In genomic region chr4:128517096-128517738, GRCh38 we compare ENCODE assay signal across 9 cellular contexts.
DNase-seq lines count a peak whose midpoint lies in the region; ATAC-seq and TF ChIP-seq lines count a peak whose summit lies in the region.
"Had no signal": no experiment of that assay in that cellular context is flagged by ENCODE, and none has a peak within 500 bp of the region (broad histone marks: within the 10 kb centered on the region; RNA-seq: fewer than 3 reads in every experiment).

No MANE protein-coding gene starts in this region.

- 62 to 76% (median 71%) methylated on average over 4 of the region's 4 CpGs for WGBS in stomach, 5 donors

- peaks cover 10 to 22% (median 16%) of the 10 kb centered on the region in 4 donors for H3K4me1 ChIP-seq in stomach

- H3K36me3 ChIP-seq in stomach = no peaks in the 10 kb centered on the region

- no peaks in the 10 kb centered on the region for H3K9me3 ChIP-seq in stomach

- no peak for TF ChIP-seq POLR2A in erythroblast (IDR thresholded peaks at IDR 0.05; ENCODE audit: low read length)
- no peak for TF ChIP-seq POLR2A in stomach (IDR thresholded peaks at IDR 0.05)

- intact Hi-C loops in stomach (cut with DNase I; ENCODE audit: low total_unique reads) = no loop called here

- peak; percentile 95 for DNase-seq in OCI-M1 (lab: John Stamatoyannopoulos, UW)
- DNase-seq in erythroblast (lab: John Stamatoyannopoulos, UW) = peak; percentile 89 to 91
- no peak for DNase-seq in stomach
- DNase-seq in stimulated activated CD4-positive, alpha-beta T cell treated with anti-CD3 and anti-CD28 coated beads, Interleukin-4, amount 100 ng/mL, for 1 hour = no peak
- DNase-seq in RPMI8226 = no peak
- DNase-seq: activated B cell treated with CpG ODN at 0.5 μM for 24 hours had no signal

- H3K4me3 ChIP-seq in stomach = no peak overlapping the region

- no peak for TF ChIP-seq EP300 in stomach (IDR thresholded peaks at IDR 0.05)

- H3K27ac ChIP-seq in stomach = peak overlapping the region in 4 of 5 donors; percentile 35 to 69 (median 56)

- peak; percentile 1 for ATAC-seq in GM21515 (IDR thresholded peaks at IDR 0.05; ENCODE audit: unreplicated experiment)
- no peak for ATAC-seq in HG03108 (IDR thresholded peaks at IDR 0.05; ENCODE audit: unreplicated experiment)
- ATAC-seq in HG02973 (IDR thresholded peaks at IDR 0.05; ENCODE audit: unreplicated experiment) = no peak

- H3K27me3 ChIP-seq in stomach = no peaks in the 10 kb centered on the region

- TF ChIP-seq CTCF in stomach (IDR thresholded peaks at IDR 0.05) = no peak

Comparison
In these comparisons a context has a peak if more than half of its experiments do, and no peak if none do; other contexts are left out.
1. DNase-seq: peak in OCI-M1 (single experiment) and erythroblast (2 of 2); none in stomach (single experiment), stimulated activated CD4-positive, alpha-beta T cell treated with anti-CD3 and anti-CD28 coated beads, Interleukin-4, amount 100 ng/mL, for 1 hour (single experiment) and RPMI8226 (single experiment).